Comparison of ENCODE assay signal across 39 cellular contexts in the genomic region with DNA sequence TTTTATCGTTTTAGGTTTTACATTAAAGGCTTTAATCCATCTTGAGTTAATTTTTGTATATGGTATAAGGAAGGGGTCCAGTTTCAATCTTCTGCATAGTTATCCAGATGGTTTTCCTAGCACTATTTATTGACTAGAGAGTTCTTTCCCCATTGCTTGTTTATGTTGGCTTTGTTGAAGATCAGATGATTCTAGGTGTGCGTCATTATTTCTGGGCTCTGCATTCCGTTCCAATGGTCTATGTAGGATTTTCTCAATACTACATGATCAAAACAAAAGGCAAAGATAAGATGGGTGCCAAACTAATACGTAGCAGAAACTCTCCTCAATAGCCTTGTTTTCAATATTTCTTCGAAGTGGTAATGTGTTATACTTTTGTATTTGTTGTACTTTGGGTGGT.
"Had no signal": no experiment of that assay in that cellular context is flagged by ENCODE, and none has a peak within 500 bp of the region (broad histone marks: within the 10 kb centered on the region; RNA-seq: fewer than 3 reads in every experiment).

No MANE protein-coding gene starts in this region.

- H3K4me1 ChIP-seq: adrenal gland, body of pancreas, esophagus muscularis mucosa, foreskin keratinocyte, gastrocnemius medialis, heart left ventricle had no signal

- H3K4me1 Mint-ChIP-seq: activated B cell treated with CpG ODN at 0.5 μM for 24 hours; activated naive CD4-positive, alpha-beta T cell treated with anti-CD3 and anti-CD28 coated beads, Interleukin-2, amount 50 U/mL, for 24 hours; activated naive CD8-positive, alpha-beta T cell treated with anti-CD3 and anti-CD28 coated beads for 36 hours; activated naive CD8-positive, alpha-beta T cell treated with anti-CD3 and anti-CD28 coated beads, Interleukin-2, amount 50 U/mL, for 24 hours; T-helper 17 cell had no signal

- DNase-seq: activated B cell treated with CpG ODN at 0.5 μM for 24 hours; activated CD4-positive, alpha-beta T cell treated with anti-CD3 and anti-CD28 coated beads for 48 hours; activated CD4-positive, alpha-beta T cell treated with anti-CD3 and anti-CD28 coated beads, Interleukin-2, amount 50 U/mL, for 1 hour; activated CD4-positive, alpha-beta T cell treated with anti-CD3 and anti-CD28 coated beads, Interleukin-2, amount 50 U/mL, for 48 hours; activated CD8-positive, alpha-beta memory T cell treated with anti-CD3 and anti-CD28 coated beads for 24 hours; activated CD8-positive, alpha-beta memory T cell treated with anti-CD3 and anti-CD28 coated beads, Interleukin-2, amount 50 U/mL, for 4 hours; activated CD8-positive, alpha-beta T cell treated with anti-CD3 and anti-CD28 coated beads for 36 hours; activated effector memory CD4-positive, alpha-beta T cell treated with anti-CD3 and anti-CD28 coated beads, Interleukin-2, amount 50 U/mL, for 16 hours; activated naive CD4-positive, alpha-beta T cell treated with anti-CD3 and anti-CD28 coated beads for 36 hours; activated naive CD8-positive, alpha-beta T cell treated with anti-CD3 and anti-CD28 coated beads for 36 hours; activated naive CD8-positive, alpha-beta T cell treated with anti-CD3 and anti-CD28 coated beads, Interleukin-2, amount 50 U/mL, for 24 hours; activated T-cell treated with anti-CD3 and anti-CD28 coated beads, Interleukin-2, amount 50 U/mL, for 1 hour; activated T-cell treated with anti-CD3 and anti-CD28 coated beads, Interleukin-2, amount 50 U/mL, for 48 hours; adrenal gland; amygdala; aorta; body of pancreas; central memory CD4-positive, alpha-beta T cell; cerebellar nuclear complex; effector CD4-positive, alpha-beta T cell; effector memory CD8-positive, alpha-beta T cell; erythroblast; foreskin keratinocyte; gastrocnemius medialis; glutamatergic neuron; heart left ventricle; T-helper 1 cell; T-helper 17 cell; T1000; WERI-Rb-1 had no signal

- H3K4me3 ChIP-seq: adrenal gland, body of pancreas, cardiac muscle cell, coronary artery, esophagus muscularis mucosa, gastrocnemius medialis, heart left ventricle had no signal

- H3K27me3 ChIP-seq: body of pancreas, cardiac muscle cell, esophagus muscularis mucosa, gastrocnemius medialis had no signal

- H3K4me3 Mint-ChIP-seq: activated B cell treated with CpG ODN at 0.5 μM for 24 hours; activated CD8-positive, alpha-beta T cell treated with anti-CD3 and anti-CD28 coated beads for 36 hours; activated naive CD4-positive, alpha-beta T cell treated with anti-CD3 and anti-CD28 coated beads for 36 hours; activated naive CD4-positive, alpha-beta T cell treated with anti-CD3 and anti-CD28 coated beads, Interleukin-2, amount 50 U/mL, for 24 hours; activated naive CD8-positive, alpha-beta T cell treated with anti-CD3 and anti-CD28 coated beads for 36 hours; activated naive CD8-positive, alpha-beta T cell treated with anti-CD3 and anti-CD28 coated beads, Interleukin-2, amount 50 U/mL, for 24 hours; activated T-helper 1 cell treated with anti-CD3 and anti-CD28 coated beads, Interleukin-12 subunit alpha, Interleukin-12 subunit beta, Interleukin-2, Interleukin-4 antibody, amounts not matched to agents 30 ng/mL and 10 ng/mL and 1 ng/mL, durations not matched to agents 14 hours and 24 hours and 36 hours; dendritic cell treated with granulocyte-macrophage colony-stimulating factor and Interleukin-4, amounts not matched to agents 40 ng/mL and 50 ng/mL, for 4 days; effector memory CD8-positive, alpha-beta T cell; T-helper 17 cell; T-helper 2 cell treated with Interferon-gamma antibody and Interleukin-4, amounts not matched to agents 5 μg/mL and 100 μg/mL, for 36 hours had no signal

- H3K36me3 ChIP-seq: adrenal gland, cardiac muscle cell, esophagus muscularis mucosa, gastrocnemius medialis, heart left ventricle, WERI-Rb-1 had no signal

- H3K9me3 Mint-ChIP-seq: activated CD8-positive, alpha-beta T cell treated with anti-CD3 and anti-CD28 coated beads for 36 hours; activated naive CD4-positive, alpha-beta T cell treated with anti-CD3 and anti-CD28 coated beads for 36 hours; activated naive CD4-positive, alpha-beta T cell treated with anti-CD3 and anti-CD28 coated beads, Interleukin-2, amount 50 U/mL, for 24 hours; activated naive CD8-positive, alpha-beta T cell treated with anti-CD3 and anti-CD28 coated beads for 36 hours; activated T-helper 1 cell treated with anti-CD3 and anti-CD28 coated beads, Interleukin-12 subunit alpha, Interleukin-12 subunit beta, Interleukin-2, Interleukin-4 antibody, amounts not matched to agents 30 ng/mL and 10 ng/mL and 1 ng/mL, durations not matched to agents 14 hours and 24 hours and 36 hours; activated T-helper 2 cell treated with anti-CD3 and anti-CD28 coated beads, Interferon-gamma antibody, Interleukin-2, Interleukin-4, amounts not matched to agents 10 μg/mL and 5 μg/mL and 100 μg/mL, durations not matched to agents 14 hours and 24 hours and 36 hours; dendritic cell treated with granulocyte-macrophage colony-stimulating factor and Interleukin-4, amounts not matched to agents 40 ng/mL and 50 ng/mL, for 4 days; effector memory CD8-positive, alpha-beta T cell; T-helper 2 cell treated with Interferon-gamma antibody and Interleukin-4, amounts not matched to agents 5 μg/mL and 100 μg/mL, for 36 hours had no signal

- H3K9me3 ChIP-seq: adrenal gland, body of pancreas, esophagus muscularis mucosa, gastrocnemius medialis had no signal

- H3K36me3 Mint-ChIP-seq: activated naive CD4-positive, alpha-beta T cell treated with anti-CD3 and anti-CD28 coated beads, Interleukin-2, amount 50 U/mL, for 24 hours; activated naive CD8-positive, alpha-beta T cell treated with anti-CD3 and anti-CD28 coated beads for 36 hours had no signal

- H3K27ac Mint-ChIP-seq: activated B cell treated with CpG ODN at 0.5 μM for 24 hours; activated CD8-positive, alpha-beta T cell treated with anti-CD3 and anti-CD28 coated beads for 36 hours; activated naive CD4-positive, alpha-beta T cell treated with anti-CD3 and anti-CD28 coated beads for 36 hours; activated naive CD4-positive, alpha-beta T cell treated with anti-CD3 and anti-CD28 coated beads, Interleukin-2, amount 50 U/mL, for 24 hours; activated naive CD8-positive, alpha-beta T cell treated with anti-CD3 and anti-CD28 coated beads for 36 hours; activated naive CD8-positive, alpha-beta T cell treated with anti-CD3 and anti-CD28 coated beads, Interleukin-2, amount 50 U/mL, for 24 hours; activated T-helper 1 cell treated with anti-CD3 and anti-CD28 coated beads, Interleukin-12 subunit alpha, Interleukin-12 subunit beta, Interleukin-2, Interleukin-4 antibody, amounts not matched to agents 30 ng/mL and 10 ng/mL and 1 ng/mL, durations not matched to agents 14 hours and 24 hours and 36 hours; activated T-helper 2 cell treated with anti-CD3 and anti-CD28 coated beads, Interferon-gamma antibody, Interleukin-2, Interleukin-4, amounts not matched to agents 10 μg/mL and 5 μg/mL and 100 μg/mL, durations not matched to agents 14 hours and 24 hours and 36 hours; dendritic cell treated with granulocyte-macrophage colony-stimulating factor and Interleukin-4, amounts not matched to agents 40 ng/mL and 50 ng/mL, for 4 days; effector memory CD8-positive, alpha-beta T cell; T-helper 17 cell; T-helper 2 cell treated with Interferon-gamma antibody and Interleukin-4, amounts not matched to agents 5 μg/mL and 100 μg/mL, for 36 hours had no signal

- H3K27ac ChIP-seq: adrenal gland, body of pancreas, cardiac muscle cell, coronary artery, esophagus muscularis mucosa, foreskin keratinocyte, gastrocnemius medialis, heart left ventricle, WERI-Rb-1 had no signal

- ATAC-seq: activated CD4-positive, CD25-positive, alpha-beta regulatory T cell treated with anti-CD3 and anti-CD28 coated beads, Interleukin-2, amount 50 U/mL, for 24 hours; activated CD8-positive, alpha-beta T cell treated with anti-CD3 and anti-CD28 coated beads for 36 hours; activated naive CD8-positive, alpha-beta T cell treated with anti-CD3 and anti-CD28 coated beads, Interleukin-2, amount 50 U/mL, for 24 hours; body of pancreas; effector memory CD8-positive, alpha-beta T cell; foreskin keratinocyte; gastrocnemius medialis; heart left ventricle; T-helper 17 cell had no signal
